Comparison of ENCODE assay signal across 2 cellular contexts in genomic region chr1:182968151-182968741, GRCh38.
TF ChIP-seq lines count a peak whose summit lies in the region.

No MANE protein-coding gene starts in this region.

TF ChIP-seq in HEK293, 187 proteins besides CTCF, POLR2A, EP300 and RAD21 (continued from another document):
- TF ChIP-seq, protein P1, sequence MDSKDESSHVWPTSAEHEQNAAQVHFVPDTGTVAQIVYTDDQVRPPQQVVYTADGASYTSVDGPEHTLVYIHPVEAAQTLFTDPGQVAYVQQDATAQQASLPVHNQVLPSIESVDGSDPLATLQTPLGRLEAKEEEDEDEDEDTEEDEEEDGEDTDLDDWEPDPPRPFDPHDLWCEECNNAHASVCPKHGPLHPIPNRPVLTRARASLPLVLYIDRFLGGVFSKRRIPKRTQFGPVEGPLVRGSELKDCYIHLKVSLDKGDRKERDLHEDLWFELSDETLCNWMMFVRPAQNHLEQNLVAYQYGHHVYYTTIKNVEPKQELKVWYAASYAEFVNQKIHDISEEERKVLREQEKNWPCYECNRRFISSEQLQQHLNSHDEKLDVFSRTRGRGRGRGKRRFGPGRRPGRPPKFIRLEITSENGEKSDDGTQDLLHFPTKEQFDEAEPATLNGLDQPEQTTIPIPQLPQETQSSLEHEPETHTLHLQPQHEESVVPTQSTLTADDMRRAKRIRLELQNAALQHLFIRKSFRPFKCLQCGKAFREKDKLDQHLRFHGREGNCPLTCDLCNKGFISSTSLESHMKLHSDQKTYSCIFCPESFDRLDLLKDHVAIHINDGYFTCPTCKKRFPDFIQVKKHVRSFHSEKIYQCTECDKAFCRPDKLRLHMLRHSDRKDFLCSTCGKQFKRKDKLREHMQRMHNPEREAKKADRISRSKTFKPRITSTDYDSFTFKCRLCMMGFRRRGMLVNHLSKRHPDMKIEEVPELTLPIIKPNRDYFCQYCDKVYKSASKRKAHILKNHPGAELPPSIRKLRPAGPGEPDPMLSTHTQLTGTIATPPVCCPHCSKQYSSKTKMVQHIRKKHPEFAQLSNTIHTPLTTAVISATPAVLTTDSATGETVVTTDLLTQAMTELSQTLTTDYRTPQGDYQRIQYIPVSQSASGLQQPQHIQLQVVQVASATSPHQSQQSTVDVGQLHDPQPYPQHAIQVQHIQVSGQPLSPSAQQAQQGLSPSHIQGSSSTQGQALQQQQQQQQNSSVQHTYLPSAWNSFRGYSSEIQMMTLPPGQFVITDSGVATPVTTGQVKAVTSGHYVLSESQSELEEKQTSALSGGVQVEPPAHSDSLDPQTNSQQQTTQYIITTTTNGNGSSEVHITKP (tag by site-specific recombination; IDR thresholded peaks at IDR 0.05) = peak; percentile 94
- TF ChIP-seq ZNF423 (tag by site-specific recombination; IDR thresholded peaks at IDR 0.05) (no peak), ELK4 (IDR thresholded peaks at IDR 0.05; ENCODE audit: borderline replicate concordance, low read depth, low read length) (no peak), ZNF549 (tag by site-specific recombination; IDR thresholded peaks at IDR 0.05) (no peak)

TF ChIP-seq in SK-N-SH treated with all-trans-retinoic acid at 6 μM for 48 hours, 23 proteins besides CTCF, POLR2A, EP300 and RAD21 (continued from another document):
- TF ChIP-seq, protein P2, sequence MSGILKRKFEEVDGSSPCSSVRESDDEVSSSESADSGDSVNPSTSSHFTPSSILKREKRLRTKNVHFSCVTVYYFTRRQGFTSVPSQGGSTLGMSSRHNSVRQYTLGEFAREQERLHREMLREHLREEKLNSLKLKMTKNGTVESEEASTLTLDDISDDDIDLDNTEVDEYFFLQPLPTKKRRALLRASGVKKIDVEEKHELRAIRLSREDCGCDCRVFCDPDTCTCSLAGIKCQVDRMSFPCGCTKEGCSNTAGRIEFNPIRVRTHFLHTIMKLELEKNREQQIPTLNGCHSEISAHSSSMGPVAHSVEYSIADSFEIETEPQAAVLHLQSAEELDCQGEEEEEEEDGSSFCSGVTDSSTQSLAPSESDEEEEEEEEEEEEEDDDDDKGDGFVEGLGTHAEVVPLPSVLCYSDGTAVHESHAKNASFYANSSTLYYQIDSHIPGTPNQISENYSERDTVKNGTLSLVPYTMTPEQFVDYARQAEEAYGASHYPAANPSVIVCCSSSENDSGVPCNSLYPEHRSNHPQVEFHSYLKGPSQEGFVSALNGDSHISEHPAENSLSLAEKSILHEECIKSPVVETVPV (CRISPR knock-in tag; IDR thresholded peaks at IDR 0.05) = no peak
- TF ChIP-seq RARB (CRISPR knock-in tag; IDR thresholded peaks at IDR 0.05) (no peak), TCF4 (CRISPR knock-in tag; IDR thresholded peaks at IDR 0.05; ENCODE audit: borderline replicate concordance) (no peak), ZNF565 (CRISPR knock-in tag; conservative IDR thresholded peaks at IDR 0.05; ENCODE audit: low read depth) (no peak), ZFP30 (CRISPR knock-in tag; IDR thresholded peaks at IDR 0.05) (no peak), SNAI2 (CRISPR knock-in tag; IDR thresholded peaks at IDR 0.05) (no peak), ESRRG (CRISPR knock-in tag; IDR thresholded peaks at IDR 0.05) (no peak), CREB5 (CRISPR knock-in tag; IDR thresholded peaks at IDR 0.05; ENCODE audit: low read depth) (no peak), ZC3H10 (CRISPR knock-in tag; IDR thresholded peaks at IDR 0.05) (no peak), BACH2 (CRISPR knock-in tag; IDR thresholded peaks at IDR 0.05; ENCODE audit: borderline replicate concordance) (no peak), TOX (CRISPR knock-in tag; IDR thresholded peaks at IDR 0.05; ENCODE audit: borderline replicate concordance) (no peak), OSR1 (CRISPR knock-in tag; IDR thresholded peaks at IDR 0.05) (no peak), GLIS3 (CRISPR knock-in tag; IDR thresholded peaks at IDR 0.05) (no peak), TSHZ2 (CRISPR knock-in tag; IDR thresholded peaks at IDR 0.05) (no peak)
